Comparison of ENCODE assay signal across 18 cellular contexts in genomic region chr11:129445226-129445625, GRCh38.
DNase-seq lines count a peak whose midpoint lies in the region; ATAC-seq, FAIRE-seq and TF ChIP-seq lines count a peak whose summit lies in the region.
"Had no signal": no experiment of that assay in that cellular context is flagged by ENCODE, and none has a peak within 500 bp of the region (broad histone marks: within the 10 kb centered on the region; RNA-seq: fewer than 3 reads in every experiment).

No MANE protein-coding gene starts in this region.

- CTCF ChIA-PET in WTC11 (lab: Charles Lee): no interaction called here

- no peak overlapping the region for H3K4me3 ChIP-seq in suprapubic skin
- H3K4me3 ChIP-seq in Peyer's patch: no peak overlapping the region
- H3K4me3 ChIP-seq: BLaER1 treated with 17β-estradiol and CSF1 and Interleukin-3, amounts not matched to agents 10 nM and 100 nM; GM23338 had no signal

- FAIRE-seq in GM12892 (lab: Jason Lieb, UNC): peak; percentile 70
- FAIRE-seq: D721Med, G401.6, GM12891, GM18507 had no signal

- 63% methylated on average over 9 of the region's 9 CpGs for WGBS in suprapubic skin

- POLR2A ChIA-PET in WTC11 (lab: Charles Lee): no interaction called here

- no peak for TF ChIP-seq CTCF in WTC11 (IDR thresholded peaks at IDR 0.05)
- no peak for TF ChIP-seq CTCF in mesothelial cell of epicardium (IDR thresholded peaks at IDR 0.05; ENCODE audit: unreplicated experiment)
- TF ChIP-seq CTCF in suprapubic skin (IDR thresholded peaks at IDR 0.05): no peak
- TF ChIP-seq CTCF in Peyer's patch (IDR thresholded peaks at IDR 0.05): no peak
- no peak for TF ChIP-seq CTCF in CD14-positive monocyte (IDR thresholded peaks at IDR 0.05)

- H3K27ac ChIP-seq in suprapubic skin (peak overlapping the region; percentile 69), Peyer's patch (no peak overlapping the region)
- H3K27ac ChIP-seq: BLaER1 treated with 17β-estradiol and CSF1 and Interleukin-3, amounts not matched to agents 10 nM and 100 nM had no signal

- H3K4me1 Mint-ChIP-seq in WTC11: peaks cover 14% of the 10 kb centered on the region
- H3K4me1 Mint-ChIP-seq in mesothelial cell of epicardium: peaks cover 25% of the 10 kb centered on the region
- H3K4me1 Mint-ChIP-seq in CD14-positive monocyte: no peaks in the 10 kb centered on the region
- H3K4me1 Mint-ChIP-seq: B cell; CD8-positive, alpha-beta memory T cell had no signal

- H3K4me3 Mint-ChIP-seq in WTC11 (no peak overlapping the region), mesothelial cell of epicardium (no peak overlapping the region), CD14-positive monocyte (no peak overlapping the region)
- H3K4me3 Mint-ChIP-seq: B cell; CD4-positive, CD25-positive, alpha-beta regulatory T cell; CD8-positive, alpha-beta memory T cell; GM23338; H9 had no signal

- H3K27me3 ChIP-seq in suprapubic skin (no peaks in the 10 kb centered on the region), Peyer's patch (no peaks in the 10 kb centered on the region)
- H3K27me3 ChIP-seq: BLaER1 treated with 17β-estradiol and CSF1 and Interleukin-3, amounts not matched to agents 10 nM and 100 nM had no signal

- no peak for TF ChIP-seq POLR2A in GM12892 (IDR thresholded peaks at IDR 0.05; ENCODE audit: low read depth, low read length)
- TF ChIP-seq POLR2A in suprapubic skin (IDR thresholded peaks at IDR 0.05): no peak
- no peak for TF ChIP-seq POLR2A in Peyer's patch (IDR thresholded peaks at IDR 0.05)

- intact Hi-C loops in CD14-positive monocyte (cut with micrococcal nuclease): no loop called here

- H3K9me3 Mint-ChIP-seq in WTC11: peaks cover 18% of the 10 kb centered on the region
- peaks cover 16% of the 10 kb centered on the region for H3K9me3 Mint-ChIP-seq in mesothelial cell of epicardium
- H3K9me3 Mint-ChIP-seq in CD14-positive monocyte: peaks cover 0 to 10% (median 5%) of the 10 kb centered on the region in 7 donors

- H3K27me3 Mint-ChIP-seq in WTC11 (ENCODE audit: low read depth) (no peaks in the 10 kb centered on the region; the same call in 1 of the 2 replicates), mesothelial cell of epicardium (ENCODE audit: low read depth) (no peaks in the 10 kb centered on the region), CD14-positive monocyte (ENCODE audit: low read depth in 3 of 3) (peaks cover 0 to 1% (median 0%) of the 10 kb centered on the region in 3 donors)
- H3K27me3 Mint-ChIP-seq: B cell; CD4-positive, CD25-positive, alpha-beta regulatory T cell had no signal

- TF ChIP-seq EP300 in suprapubic skin (IDR thresholded peaks at IDR 0.05): no peak

- ATAC-seq in WTC11: no peak
- ATAC-seq: GM23338 had no signal

- H3K4me1 ChIP-seq in suprapubic skin (peaks cover 21% of the 10 kb centered on the region), Peyer's patch (no peaks in the 10 kb centered on the region)

- H3K27ac Mint-ChIP-seq in WTC11 (no peak overlapping the region), mesothelial cell of epicardium (peak overlapping the region; percentile 22), CD14-positive monocyte (no peak overlapping the region)
- H3K27ac Mint-ChIP-seq: B cell; CD4-positive, CD25-positive, alpha-beta regulatory T cell; GM23338; H9 had no signal

- DNase-seq in GM12892 (ENCODE audit: insufficient read length) (no peak), WTC11 (ENCODE audit: low spot score) (no peak), mesothelial cell of epicardium (ENCODE audit: low spot score in 2 of 2, unreplicated experiment in 2 of 2) (no peak), suprapubic skin (ENCODE audit: low spot score in 2 of 2) (no peak), Peyer's patch (no peak), CD14-positive monocyte (ENCODE audit: low spot score) (no peak), SK-N-DZ (ENCODE audit: low spot score) (no peak)
- DNase-seq: CD4-positive, CD25-positive, alpha-beta regulatory T cell; CD8-positive, alpha-beta memory T cell; COR-L47; H9 had no signal

- H3K36me3 Mint-ChIP-seq in WTC11 (no peaks in the 10 kb centered on the region), mesothelial cell of epicardium (peaks cover 38% of the 10 kb centered on the region), CD14-positive monocyte (no peaks in the 10 kb centered on the region)
- H3K36me3 Mint-ChIP-seq: CD4-positive, CD25-positive, alpha-beta regulatory T cell had no signal

- peaks cover 3% of the 10 kb centered on the region for H3K9me3 ChIP-seq in suprapubic skin
- no peaks in the 10 kb centered on the region for H3K9me3 ChIP-seq in Peyer's patch

- H3K36me3 ChIP-seq in suprapubic skin (no peaks in the 10 kb centered on the region), Peyer's patch (peaks cover 0 to 18% (median 0%) of the 10 kb centered on the region in 3 donors)
- H3K36me3 ChIP-seq: BLaER1 treated with 17β-estradiol and CSF1 and Interleukin-3, amounts not matched to agents 10 nM and 100 nM had no signal

TF ChIP-seq in WTC11, 78 proteins besides CTCF, POLR2A, EP300 and RAD21:
- TF ChIP-seq OVOL2 (CRISPR knock-in tag; IDR thresholded peaks at IDR 0.05; ENCODE audit: borderline replicate concordance) (no peak), HMGA2 (CRISPR knock-in tag; IDR thresholded peaks at IDR 0.05) (0 out of 2 replicates have a peak, but pooled peaks have one; percentile 2)
